5 cellular contexts compared by ENCODE assay signal in the genomic region with DNA sequence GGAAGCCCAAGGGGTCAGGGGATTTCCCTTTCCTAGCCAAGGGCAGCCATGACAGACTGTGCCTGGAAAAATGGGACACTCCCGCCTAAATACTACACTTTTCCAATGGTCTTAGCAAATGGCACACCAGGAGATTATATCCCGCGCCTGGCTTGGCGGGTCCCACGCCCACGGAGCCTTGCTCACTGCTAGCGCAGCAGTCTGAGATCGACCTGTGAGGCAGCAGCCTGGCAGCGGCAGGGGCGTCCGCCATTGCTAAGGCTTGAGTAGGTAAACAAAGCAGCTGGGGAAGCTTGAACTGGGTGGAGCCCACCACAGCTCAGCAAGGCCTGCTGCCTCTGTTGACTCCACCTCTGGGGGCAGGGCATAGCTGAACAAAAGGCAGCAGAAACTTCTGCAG. TPM values are rescaled to one million over a fixed set of nuclear protein-coding genes. Genes with fewer than 3 reads are reported as not detected.
DNase-seq lines count a peak whose midpoint lies in the region; ATAC-seq, FAIRE-seq and TF ChIP-seq lines count a peak whose summit lies in the region.
"Not testable (repeated sequence)": the region's sequence is repeated elsewhere in the genome, so short reads cannot be mapped to it uniquely, and the experiment has no call there.

No MANE protein-coding gene starts in this region.

- not testable (repeated sequence) for H3K4me1 Mint-ChIP-seq in activated naive CD4-positive, alpha-beta T cell treated with anti-CD3 and anti-CD28 coated beads, Interleukin-2, amount 10 ng/mL, durations not matched to agents 7 days and 5 days

- not testable (repeated sequence) for TF ChIP-seq RAD21 in K562 (CRISPR knock-in tag; conservative IDR thresholded peaks at IDR 0.05 in 1 of 2, IDR thresholded peaks at IDR 0.05 in 1 of 2)

- not testable (repeated sequence) for H3K36me3 Mint-ChIP-seq in activated naive CD4-positive, alpha-beta T cell treated with anti-CD3 and anti-CD28 coated beads, Interleukin-2, amount 10 ng/mL, durations not matched to agents 7 days and 5 days

- not testable (repeated sequence) for H3K4me1 ChIP-seq in K562 (replicated peaks in 1 of 2; ENCODE audit: control insufficient read depth in 2 of 2, insufficient read depth in 2 of 2, low read length in 2 of 2); kidney (ENCODE audit: control insufficient read depth in 1 of 2, insufficient read depth in 1 of 2, low read depth in 1 of 2, low read length in 2 of 2); smooth muscle cell (ENCODE audit: low read depth)

- POLR2A ChIA-PET in K562 (lab: Yijun Ruan, JAX), result interaction anchor here (0.6 to 1.2 kb wide), 3 partner anchors 12 to 149 kb away, joined by 3 to 4 read pairs (median 3); no protein-coding TSS in a partner anchor

- WGBS in K562 (ENCODE audit: insufficient coverage, low coverage, missing lambda C conversion rate), result 94% methylated on average over 5 of the region's 11 CpGs
- 99% methylated on average over 11 of the region's 11 CpGs for WGBS in smooth muscle cell (ENCODE audit: low lambda C conversion rate)

- not testable (repeated sequence) for FAIRE-seq in K562 (lab: Jason Lieb, UNC); kidney (lab: Jason Lieb, UNC)

- H3K4me2 ChIP-seq in K562 (ENCODE audit: insufficient read depth, low read length); smooth muscle cell: not testable (repeated sequence)

- not testable (repeated sequence) for TF ChIP-seq POLR2A in K562 (conservative IDR thresholded peaks at IDR 0.05)

- H2AFZ ChIP-seq in K562 (ENCODE audit: low read depth, low read length); smooth muscle cell (ENCODE audit: low read depth): not testable (repeated sequence)

- intact Hi-C loops in K562 (cut with micrococcal nuclease); Right ventricle myocardium inferior (cut with DNase I); kidney (cut with DNase I): not testable (repeated sequence)

- not testable (repeated sequence) for ATAC-seq in K562, Right ventricle myocardium inferior

- BruUV-seq in K562 (replicated peaks; lab: Mats Ljungman, UMichigan), result not testable (repeated sequence)

- not testable (repeated sequence) for DNase-seq in activated naive CD4-positive, alpha-beta T cell treated with anti-CD3 and anti-CD28 coated beads, Interleukin-2, amount 10 ng/mL, durations not matched to agents 7 days and 5 days; K562 (ENCODE audit: extremely low read depth in 1 of 4, low spot score in 3 of 4); smooth muscle cell (lab: John Stamatoyannopoulos, UW; ENCODE audit: unreplicated experiment)
- DNase-seq in Right ventricle myocardium inferior (ENCODE audit: missing footprints) (peak; percentile 65), kidney (peak; percentile 59)

- CTCF ChIA-PET in activated naive CD4-positive, alpha-beta T cell treated with anti-CD3 and anti-CD28 coated beads, Interleukin-2, amount 10 ng/mL, durations not matched to agents 7 days and 5 days (lab: Charles Lee), result interaction anchor here (0.7 kb wide), 1 partner anchor 10 kb away, joined by 4 read pairs; no protein-coding TSS in a partner anchor
- CTCF ChIA-PET in K562 (lab: Yijun Ruan, JAX; ENCODE audit: low intra/inter-chr PET ratio), result not testable (repeated sequence)

- in situ Hi-C loops in K562 (cut with MboI), result not testable (repeated sequence)

- not testable (repeated sequence) for H3K9me1 ChIP-seq in K562 (ENCODE audit: control insufficient read depth, insufficient read depth, low read length)

- not testable (repeated sequence) for H4K20me1 ChIP-seq in K562 (replicated peaks; ENCODE audit: control insufficient read depth, insufficient read depth, low read length); smooth muscle cell (ENCODE audit: low read depth)

- not testable (repeated sequence) for TF ChIP-seq EP300 in K562 (IDR thresholded peaks at IDR 0.05; ENCODE audit: low read length)

- not testable (repeated sequence) for H3K4me3 Mint-ChIP-seq in activated naive CD4-positive, alpha-beta T cell treated with anti-CD3 and anti-CD28 coated beads, Interleukin-2, amount 10 ng/mL, durations not matched to agents 7 days and 5 days

- H3K27me3 Mint-ChIP-seq in activated naive CD4-positive, alpha-beta T cell treated with anti-CD3 and anti-CD28 coated beads, Interleukin-2, amount 10 ng/mL, durations not matched to agents 7 days and 5 days, result not testable (repeated sequence)

- not testable (repeated sequence) for H3K9ac ChIP-seq in K562 (ENCODE audit: insufficient read depth in 1 of 2, low read depth in 2 of 2, low read length in 2 of 2); kidney (ENCODE audit: low read length in 2 of 2); smooth muscle cell (ENCODE audit: low read depth)

- not testable (repeated sequence) for H3K79me2 ChIP-seq in K562 (ENCODE audit: control insufficient read depth, insufficient read depth, low read length); smooth muscle cell (ENCODE audit: low read depth)

- TF ChIP-seq CTCF in K562 (IDR thresholded peaks at IDR 0.05 in 2 of 3, conservative IDR thresholded peaks at IDR 0.05 in 1 of 3; ENCODE audit: insufficient read depth in 2 of 3, low read depth in 1 of 3, low read length in 3 of 3); kidney (IDR thresholded peaks at IDR 0.05; ENCODE audit: borderline replicate concordance, extremely low read depth, insufficient read depth); smooth muscle cell (IDR thresholded peaks at IDR 0.05; ENCODE audit: borderline replicate concordance, insufficient read depth, poor library complexity, severe bottlenecking): not testable (repeated sequence)

- not testable (repeated sequence) for H3K36me3 ChIP-seq in K562 (ENCODE audit: control insufficient read depth, insufficient read depth, low read length); kidney (ENCODE audit: control insufficient read depth in 1 of 2, insufficient read depth in 2 of 2, low read length in 2 of 2); smooth muscle cell (ENCODE audit: low read depth)

- not testable (repeated sequence) for H3K4me3 ChIP-seq in K562; kidney (ENCODE audit: low read length in 2 of 2); smooth muscle cell

- peak overlapping the region; percentile 28 for H3K27ac Mint-ChIP-seq in activated naive CD4-positive, alpha-beta T cell treated with anti-CD3 and anti-CD28 coated beads, Interleukin-2, amount 10 ng/mL, durations not matched to agents 7 days and 5 days

- H3K27ac ChIP-seq in K562 (ENCODE audit: extremely low read depth, low read depth, low read length); kidney (ENCODE audit: low read depth in 2 of 2, low read length in 2 of 2): not testable (repeated sequence)
- peak overlapping the region; percentile 30 for H3K27ac ChIP-seq in smooth muscle cell (ENCODE audit: low read depth)

- not testable (repeated sequence) for H3K9me3 Mint-ChIP-seq in activated naive CD4-positive, alpha-beta T cell treated with anti-CD3 and anti-CD28 coated beads, Interleukin-2, amount 10 ng/mL, durations not matched to agents 7 days and 5 days

- not testable (repeated sequence) for H3F3A ChIP-seq in smooth muscle cell (ENCODE audit: low read depth)

- not testable (repeated sequence) for H3K27me3 ChIP-seq in K562 (ENCODE audit: control insufficient read depth in 2 of 2, insufficient read depth in 2 of 2, low read length in 2 of 2); smooth muscle cell (ENCODE audit: low read depth)

- not testable (repeated sequence) for H3K9me3 ChIP-seq in K562 (replicated peaks; ENCODE audit: control insufficient read depth, insufficient read depth, low read depth, low read length); kidney (ENCODE audit: control insufficient read depth in 1 of 2, low read length in 2 of 2); smooth muscle cell (replicated peaks; ENCODE audit: low read depth)

RNA-seq across cellular contexts. Expression of a gene that starts 43.4 kb away (rescaled TPM):
- 58.4 and 95.3 TPM in 2 replicates for total RNA-seq in K562 (2011; cell fraction: chromatin; rRNA removed; ENCODE audit: low replicate concordance)
- total RNA-seq in K562 (2011; cell fraction: nucleolus; rRNA removed), result 47.5 and 55.4 TPM in 2 replicates
- 70.0 and 94.7 TPM in 2 replicates for total RNA-seq in K562 (2011; cell fraction: nucleoplasm; rRNA removed)
- 51.2 and 70.5 TPM in 2 replicates for total RNA-seq in K562 (2014; rRNA removed)
- 68.9 and 72.5 TPM in 2 replicates for total RNA-seq in K562 (2014; rRNA removed; fragmentation: Illumina TruSeq; extraction: Trizol)
- total RNA-seq in K562 (2015; rRNA removed; fragmentation: Illumina TruSeq; extraction: Trizol), result 54.5 and 59.3 TPM in 2 replicates
- 46.2 and 49.2 TPM in 2 replicates for total RNA-seq in K562 (2021)
- polyA plus RNA-seq in K562 (2011; rRNA removed), result 50.1 and 69.5 TPM in 2 replicates
- polyA plus RNA-seq in K562 (2011; cell fraction: cytosol; rRNA removed), result 25.0 and 40.2 TPM in 2 replicates
- 48.7 and 57.1 TPM in 2 replicates for polyA plus RNA-seq in K562 (2011; cell fraction: nucleus; rRNA removed)
- polyA plus RNA-seq in K562 (2012), result 40.8 and 49.4 TPM in 2 replicates
- polyA plus RNA-seq in K562 (2014; fragmentation: Illumina TruSeq; extraction: Trizol), result 58.1 and 73.6 TPM in 2 replicates
- 10 to 100 TPM; 81.9 to 92.4 TPM for polyA plus RNA-seq in K562 (2014; fragmentation: Nextera tagmentation; extraction: Ambion mirVana)
- polyA plus RNA-seq in K562 (2014; rRNA removed), result 65.7 and 68.2 TPM in 2 replicates
- 46.6 and 58.5 TPM in 2 replicates for polyA minus RNA-seq in K562 (2011; rRNA and poly(A)+ RNA removed)
- 14.2 and 17.1 TPM in 2 replicates for polyA minus RNA-seq in K562 (2011; cell fraction: cytosol; rRNA and poly(A)+ RNA removed)
- polyA minus RNA-seq in K562 (2011; cell fraction: nucleus; rRNA and poly(A)+ RNA removed), result 26.3 and 37.4 TPM in 2 replicates
- 12.2 TPM for total RNA-seq in Right ventricle myocardium inferior
- total RNA-seq in kidney, result 25.5 TPM
- polyA plus RNA-seq in kidney (ENCODE audit: insufficient read depth, low read depth, low replicate concordance), result 34.9 TPM
- total RNA-seq in smooth muscle cell, result 39.0 and 39.6 TPM in 2 replicates
- polyA plus RNA-seq in smooth muscle cell, result 33.8 and 41.7 TPM in 2 replicates
